Comparison of ENCODE assay signal across 13 cellular contexts in the genomic region with DNA sequence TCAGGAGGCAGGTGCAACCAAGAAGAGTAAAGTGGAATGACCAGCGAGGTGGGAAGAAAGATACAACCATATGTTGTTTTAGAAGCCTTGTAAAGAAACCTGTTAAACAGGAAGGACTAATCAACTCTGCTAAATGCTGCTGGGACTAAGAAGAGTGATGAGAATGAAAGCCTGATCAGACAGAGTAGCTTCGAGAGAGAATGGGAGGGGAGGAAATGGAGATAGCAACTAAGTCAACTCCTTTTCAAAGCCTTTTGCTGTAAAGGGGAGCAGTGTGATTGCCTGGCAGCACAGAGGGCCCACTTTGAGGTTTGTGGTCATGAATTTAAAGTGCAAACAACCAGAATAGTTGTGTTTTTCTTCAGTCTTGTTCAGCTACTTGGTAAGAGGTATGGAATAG. TPM values are rescaled to one million over a fixed set of nuclear protein-coding genes. Genes with fewer than 3 reads are reported as not detected.
DNase-seq lines count a peak whose midpoint lies in the region; ATAC-seq, FAIRE-seq and TF ChIP-seq lines count a peak whose summit lies in the region.
"Had no signal": no experiment of that assay in that cellular context is flagged by ENCODE, and none has a peak within 500 bp of the region (broad histone marks: within the 10 kb centered on the region; RNA-seq: fewer than 3 reads in every experiment).

No MANE protein-coding gene starts in this region.

- POLR2A ChIA-PET in activated CD4-positive, alpha-beta T cell treated with anti-CD3 and anti-CD28 coated beads for 36 hours (lab: Charles Lee): no interaction called here

- H3K27ac ChIP-seq in small intestine (ENCODE audit: low read depth in 1 of 2, low read length in 1 of 2) (no peak overlapping the region), stomach (no peak overlapping the region)
- H3K27ac ChIP-seq: esophagus muscularis mucosa, uterus had no signal

- no peak for TF ChIP-seq POLR2A in stomach (IDR thresholded peaks at IDR 0.05)

- DNase-seq in activated CD4-positive, alpha-beta T cell treated with anti-CD3 and anti-CD28 coated beads for 36 hours: peak; percentile 55
- no peak for DNase-seq in activated CD4-positive, alpha-beta T cell treated with anti-CD3 and anti-CD28 coated beads for 1 hour
- peak; percentile 96 for DNase-seq in Jurkat, Clone E6-1 (ENCODE audit: low read depth, low spot score)
- DNase-seq in activated effector memory CD4-positive, alpha-beta T cell treated with Interleukin-2 at 50 U/mL for 16 hours: peak; percentile 34
- DNase-seq in small intestine (peak; percentile 30), NCI-H1105 (lab: John Stamatoyannopoulos, UW) (no peak), stomach (no peak)
- DNase-seq: aorta, T1000, uterus had no signal

- peaks cover 31% of the 10 kb centered on the region for H3K36me3 Mint-ChIP-seq in activated CD4-positive, alpha-beta T cell treated with anti-CD3 and anti-CD28 coated beads for 36 hours (ENCODE audit: low read depth)

- H3K27me3 ChIP-seq in small intestine (ENCODE audit: control insufficient read depth in 2 of 2, insufficient read depth in 2 of 2, low read length in 2 of 2) (no peaks in the 10 kb centered on the region), stomach (no peaks in the 10 kb centered on the region)
- H3K27me3 ChIP-seq: esophagus muscularis mucosa, uterus had no signal

- TF ChIP-seq EP300 in stomach (IDR thresholded peaks at IDR 0.05): no peak

- H3K4me1 ChIP-seq in small intestine (ENCODE audit: control insufficient read depth in 2 of 2, insufficient read depth in 1 of 2, low read depth in 1 of 2, low read length in 1 of 2): no peaks in the 10 kb centered on the region
- H3K4me1 ChIP-seq in stomach: peaks cover 0 to 6% (median 0%) of the 10 kb centered on the region in 4 donors
- H3K4me1 ChIP-seq: uterus had no signal

- H3K9me3 ChIP-seq in small intestine (ENCODE audit: control insufficient read depth, low read depth) (no peaks in the 10 kb centered on the region), stomach (no peaks in the 10 kb centered on the region)
- H3K9me3 ChIP-seq: esophagus muscularis mucosa, uterus had no signal

- H3K27ac Mint-ChIP-seq in activated CD4-positive, alpha-beta T cell treated with anti-CD3 and anti-CD28 coated beads for 36 hours: no peak overlapping the region

- peaks cover 64% of the 10 kb centered on the region for H3K4me1 Mint-ChIP-seq in activated CD4-positive, alpha-beta T cell treated with anti-CD3 and anti-CD28 coated beads for 36 hours

- H3K36me3 ChIP-seq in small intestine (ENCODE audit: control insufficient read depth in 2 of 2, insufficient read depth in 2 of 2, low read length in 2 of 2): peaks cover 0 to 2% of the 10 kb centered on the region in 2 donors
- H3K36me3 ChIP-seq in stomach: peaks cover 0 to 42% (median 39%) of the 10 kb centered on the region in 4 donors
- H3K36me3 ChIP-seq: uterus had no signal

- FAIRE-seq in small intestine (lab: Jason Lieb, UNC): no peak
- FAIRE-seq: islet of Langerhans had no signal

- CTCF ChIA-PET in activated CD4-positive, alpha-beta T cell treated with anti-CD3 and anti-CD28 coated beads for 36 hours (lab: Charles Lee): interaction anchor here (0.6 to 1.1 kb wide), 5 partner anchors 101 to 364 kb away, joined by 3 to 5 read pairs (median 4); no protein-coding TSS in a partner anchor

- WGBS in small intestine, 3 donors: 32 to 46% (median 43%) methylated on average over 2 of the region's 2 CpGs
- 31 to 52% (median 38%) methylated on average over 2 of the region's 2 CpGs for WGBS in stomach, 5 donors

- H3K27me3 Mint-ChIP-seq in activated CD4-positive, alpha-beta T cell treated with anti-CD3 and anti-CD28 coated beads for 36 hours: no peaks in the 10 kb centered on the region

- no peak for TF ChIP-seq CTCF in stomach (IDR thresholded peaks at IDR 0.05)

- peaks cover 14% of the 10 kb centered on the region for H3K9me3 Mint-ChIP-seq in activated CD4-positive, alpha-beta T cell treated with anti-CD3 and anti-CD28 coated beads for 36 hours (ENCODE audit: low read depth)

- H3K4me3 ChIP-seq in Jurkat, Clone E6-1 (ENCODE audit: low read length): no peak overlapping the region
- H3K4me3 ChIP-seq in small intestine (ENCODE audit: low read depth in 1 of 2, low read length in 2 of 2) (no peak overlapping the region), stomach (no peak overlapping the region)
- H3K4me3 ChIP-seq: esophagus muscularis mucosa, uterus had no signal

- peak; percentile 78 for ATAC-seq in activated CD4-positive, alpha-beta T cell treated with anti-CD3 and anti-CD28 coated beads for 36 hours
- ATAC-seq in HG03280 (IDR thresholded peaks at IDR 0.05; ENCODE audit: unreplicated experiment): no peak

- no peak overlapping the region for H3K4me3 Mint-ChIP-seq in activated CD4-positive, alpha-beta T cell treated with anti-CD3 and anti-CD28 coated beads for 36 hours

- intact Hi-C loops in activated CD4-positive, alpha-beta T cell treated with anti-CD3 and anti-CD28 coated beads for 36 hours (cut with DNase I, micrococcal nuclease): loop anchor here in 1 of 2 experiments (2.0 to 5.0 kb wide), 2 partner anchors 80 to 210 kb away; no protein-coding TSS in a partner anchor
- intact Hi-C loops in stomach (cut with DNase I; ENCODE audit: low total_unique reads): no loop called here

RNA-seq across cellular contexts. Expression of a gene that starts 31.4 kb away (rescaled TPM):
- 10 to 100 TPM; 33.2 to 34.6 TPM for total RNA-seq in activated CD4-positive, alpha-beta T cell treated with anti-CD3 and anti-CD28 coated beads for 36 hours
- 3.0 TPM for polyA plus RNA-seq in Jurkat, Clone E6-1 (2012; ENCODE audit: insufficient read depth, insufficient read length)
- polyA plus RNA-seq in small intestine (1 to 10 TPM; 2.0 to 5.9 (median 2.2) TPM), stomach (1 to 10 TPM; 1.5 to 3.2 (median 2.1) TPM)
- 10 to 100 TPM in 2 of 5 donors, 1 to 10 TPM in 3; 4.9 to 65.7 (median 9.8) TPM for total RNA-seq in stomach

RNA-seq across cellular contexts. Expression of a gene that starts 32.6 kb away (rescaled TPM):
- 1 to 10 TPM; 4.5 to 5.0 TPM for total RNA-seq in activated CD4-positive, alpha-beta T cell treated with anti-CD3 and anti-CD28 coated beads for 36 hours
- polyA plus RNA-seq in Jurkat, Clone E6-1 (2012; ENCODE audit: insufficient read depth, insufficient read length): 12.5 TPM
- polyA plus RNA-seq in small intestine (1 to 10 TPM; 1.3 to 5.2 (median 1.9) TPM), stomach (1 to 10 TPM; 2.9 to 4.7 (median 4.4) TPM)
- total RNA-seq in stomach: 10 to 100 TPM in 2 of 5 donors, 1 to 10 TPM in 2, not detected in 1; 3.2 to 33.5 (median 17.1) TPM

Comparison
In these comparisons a context has a peak if more than half of its experiments do, and no peak if none do; other contexts are left out.
1. DNase-seq: peak in activated CD4-positive, alpha-beta T cell treated with anti-CD3 and anti-CD28 coated beads for 36 hours (single experiment), Jurkat, Clone E6-1 (single experiment), activated effector memory CD4-positive, alpha-beta T cell treated with Interleukin-2 at 50 U/mL for 16 hours (single experiment) and small intestine (single experiment); none in activated CD4-positive, alpha-beta T cell treated with anti-CD3 and anti-CD28 coated beads for 1 hour (single experiment), NCI-H1105 (single experiment) and stomach (single experiment).